1 cellular context compared by ENCODE assay signal in genomic region chr15:62515696-62516395, GRCh38.
TF ChIP-seq lines count a peak whose summit lies in the region.

No MANE protein-coding gene starts in this region.

TF ChIP-seq in WTC11, 78 proteins besides CTCF, POLR2A, EP300 and RAD21 (continued from another document):
- TF ChIP-seq AR (CRISPR knock-in tag; IDR thresholded peaks at IDR 0.05), result no peak
- no peak for TF ChIP-seq SP1 (CRISPR knock-in tag; conservative IDR thresholded peaks at IDR 0.05)
- no peak for TF ChIP-seq ATF1 (CRISPR knock-in tag; IDR thresholded peaks at IDR 0.05)
- no peak for TF ChIP-seq ELF4 (CRISPR knock-in tag; IDR thresholded peaks at IDR 0.05; ENCODE audit: low read depth)
